Comparison of ENCODE assay signal across 28 cellular contexts in the genomic region with DNA sequence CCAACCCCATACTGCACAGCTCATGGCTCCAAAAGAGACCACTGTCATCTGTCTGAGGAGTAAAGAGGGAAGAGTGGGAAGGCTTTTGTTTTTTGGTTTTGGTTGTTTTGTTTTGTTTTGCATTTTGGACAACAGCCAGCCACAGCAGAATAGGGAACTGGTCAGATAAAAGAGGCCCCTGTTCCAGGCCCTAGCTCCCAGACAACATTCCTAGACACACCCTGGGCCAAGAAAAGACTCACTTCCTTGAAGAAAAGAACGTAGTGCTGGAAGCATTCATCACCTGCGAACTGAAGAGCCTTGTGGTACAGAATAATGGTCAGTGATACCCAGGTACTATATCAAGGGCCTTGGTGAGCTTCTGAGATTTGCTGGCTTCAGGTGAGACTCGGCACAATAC.
DNase-seq lines count a peak whose midpoint lies in the region; ATAC-seq lines count a peak whose summit lies in the region.
"Had no signal": no experiment of that assay in that cellular context is flagged by ENCODE, and none has a peak within 500 bp of the region (broad histone marks: within the 10 kb centered on the region; RNA-seq: fewer than 3 reads in every experiment).

No MANE protein-coding gene starts in this region.

- no peak overlapping the region for H2AK5ac ChIP-seq in mesenchymal stem cell (ENCODE audit: low read length, severe bottlenecking)

- WGBS in mesenchymal stem cell = 71% methylated on average over 3 of the region's 3 CpGs

- H3K4me1 ChIP-seq in mesenchymal stem cell (ENCODE audit: control insufficient read depth, insufficient read depth, low read depth, low read length) = no peaks in the 10 kb centered on the region

- no peak overlapping the region for H4K8ac ChIP-seq in mesenchymal stem cell (ENCODE audit: low read length)

- peak; percentile 22 for DNase-seq in HT-29 (ENCODE audit: low spot score)
- peak; percentile 29 for DNase-seq in RPMI7951 (ENCODE audit: low read depth)
- no peak for DNase-seq in epithelial cell of prostate (ENCODE audit: low read depth, low spot score)
- DNase-seq in mesenchymal stem cell = peak; percentile 1
- DNase-seq in ACHN = no peak
- no peak for DNase-seq in dermis blood vessel endothelial cell
- DNase-seq: AML-193; C1 segment of cervical spinal cord; CD4-positive, alpha-beta memory T cell; COR-L47; DMS79; EL; GDM1; Kasumi-1; NCI-H1694; NCI-H2029 treated with DMSO at 0.1 percent for 48 hours; NCI-H446 treated with DMSO at 0.1 percent for 48 hours; NCI-H526; NCI-H82; SIG-M5; SK-N-SH; SW 1271 had no signal

- no peak overlapping the region for H2BK15ac ChIP-seq in mesenchymal stem cell (ENCODE audit: low read depth, poor library complexity, severe bottlenecking)

- no peak overlapping the region for H2BK120ac ChIP-seq in mesenchymal stem cell (ENCODE audit: low read depth, low read length)

- H2BK12ac ChIP-seq in mesenchymal stem cell (ENCODE audit: low read length in 2 of 2) = no peak overlapping the region

- in situ Hi-C loops in ACHN (cut with HindIII; ENCODE audit: low pct_ligation_motif_present, low pct_unique_long_range_greater_than_20kb, low sequenced_read_pairs) = no loop called here

- no peak overlapping the region for H3K18ac ChIP-seq in mesenchymal stem cell (ENCODE audit: low read depth in 1 of 2, low read length in 2 of 2)

- H3K27me3 ChIP-seq in mesenchymal stem cell (ENCODE audit: control insufficient read depth in 1 of 2, insufficient read depth in 1 of 2, low read length in 2 of 2) = no peaks in the 10 kb centered on the region

- H3K23ac ChIP-seq in mesenchymal stem cell (ENCODE audit: low read length in 2 of 2) = no peak overlapping the region

- no peak overlapping the region for H3K9ac ChIP-seq in mesenchymal stem cell (ENCODE audit: low read length)
- H3K9ac ChIP-seq: SK-N-SH had no signal

- ATAC-seq in GM19324 (IDR thresholded peaks at IDR 0.05; ENCODE audit: low FRiP score, unreplicated experiment) (no peak), HG03354 (IDR thresholded peaks at IDR 0.05; ENCODE audit: poor library complexity, severe bottlenecking, unreplicated experiment) (no peak)
- ATAC-seq: HCT116, K562, Panc1 had no signal

- no peaks in the 10 kb centered on the region for H3K36me3 ChIP-seq in mesenchymal stem cell (ENCODE audit: control insufficient read depth in 1 of 2, insufficient read depth in 2 of 2, low read depth in 1 of 2, low read length in 2 of 2)

- H2AFZ ChIP-seq in mesenchymal stem cell (ENCODE audit: low read depth, low read length) = no peak overlapping the region

- H4K91ac ChIP-seq in mesenchymal stem cell (ENCODE audit: low read length) = no peak overlapping the region

- H3K27ac ChIP-seq in epithelial cell of prostate = peak overlapping the region; percentile 23
- H3K27ac ChIP-seq in mesenchymal stem cell (ENCODE audit: low read length, poor library complexity, severe bottlenecking) = no peak overlapping the region

- no peak overlapping the region for H2BK5ac ChIP-seq in mesenchymal stem cell (ENCODE audit: low read depth, low read length, poor library complexity, severe bottlenecking)

- no peak overlapping the region for H3K4me2 ChIP-seq in mesenchymal stem cell (ENCODE audit: low read length, poor library complexity, severe bottlenecking)
- H3K4me2 ChIP-seq: SK-N-SH had no signal

- H3K4ac ChIP-seq in mesenchymal stem cell (ENCODE audit: low read depth in 1 of 2, low read length in 2 of 2) = no peak overlapping the region

- H3K4me3 ChIP-seq in mesenchymal stem cell (ENCODE audit: insufficient read depth in 1 of 2, low read depth in 1 of 2, low read length in 2 of 2) = no peak overlapping the region
- H3K4me3 ChIP-seq: GM12878, K562 had no signal

- H3K79me1 ChIP-seq in mesenchymal stem cell (replicated peaks; ENCODE audit: low read length, poor library complexity, severe bottlenecking) = no peaks in the 10 kb centered on the region

- H3K14ac ChIP-seq in mesenchymal stem cell (ENCODE audit: low read length in 2 of 2) = no peak overlapping the region

- no peaks in the 10 kb centered on the region for H3K9me3 ChIP-seq in mesenchymal stem cell (ENCODE audit: control insufficient read depth, low read length)
- H3K9me3 ChIP-seq: SK-N-SH had no signal

Comparison
In these comparisons a context has a peak if more than half of its experiments do, and no peak if none do; other contexts are left out.
1. DNase-seq: peak in HT-29 (single experiment), RPMI7951 (single experiment) and mesenchymal stem cell (single experiment); none in epithelial cell of prostate (single experiment), ACHN (single experiment) and dermis blood vessel endothelial cell (single experiment).